In genomic region chr10:72356115-72356514, GRCh38 we compare ENCODE assay signal across 35 cellular contexts. TPM values are rescaled to one million over a fixed set of nuclear protein-coding genes. Genes with fewer than 3 reads are reported as not detected.
DNase-seq lines count a peak whose midpoint lies in the region; ATAC-seq, FAIRE-seq and TF ChIP-seq lines count a peak whose summit lies in the region.
"Had no signal": no experiment of that assay in that cellular context is flagged by ENCODE, and none has a peak within 500 bp of the region (broad histone marks: within the 10 kb centered on the region; RNA-seq: fewer than 3 reads in every experiment).

No MANE protein-coding gene starts in this region.

- H3K23ac ChIP-seq in trophoblast cell (ENCODE audit: low read length), result no peak overlapping the region

- H3K14ac ChIP-seq in trophoblast cell (ENCODE audit: low read length), result no peak overlapping the region

- H3K4me3 Mint-ChIP-seq in T-helper 17 cell, result peak overlapping the region; percentile 46

- H3K4me3 ChIP-seq in HepG2 (replicated peaks in 1 of 3; ENCODE audit: insufficient read depth in 1 of 3, low read depth in 2 of 3, low read length in 3 of 3) (no peak overlapping the region), right lobe of liver (no peak overlapping the region), trophoblast cell (ENCODE audit: low read depth, low read length) (no peak overlapping the region)

- H2BK120ac ChIP-seq in trophoblast cell (ENCODE audit: insufficient read depth, low read length, poor library complexity), result no peak overlapping the region

- peaks cover 7% of the 10 kb centered on the region for H3K79me1 ChIP-seq in trophoblast cell (ENCODE audit: low read length)

- no peak overlapping the region for H2BK5ac ChIP-seq in trophoblast cell (ENCODE audit: low read depth, low read length, poor library complexity)

- no peak overlapping the region for H3K27ac Mint-ChIP-seq in T-helper 17 cell

- peaks cover 9% of the 10 kb centered on the region for H3K36me3 Mint-ChIP-seq in T-helper 17 cell (ENCODE audit: low read depth)

- H2AFZ ChIP-seq in HepG2 (ENCODE audit: low read length) (no peak overlapping the region), trophoblast cell (ENCODE audit: insufficient read depth, low read length, poor library complexity) (no peak overlapping the region)

- no peak for TF ChIP-seq EP300 in HepG2 (IDR thresholded peaks at IDR 0.05; ENCODE audit: low read depth in 2 of 2, low read length in 2 of 2)
- TF ChIP-seq EP300 in HepG2 (CRISPR knock-in tag; IDR thresholded peaks at IDR 0.05; ENCODE audit: borderline replicate concordance), result no peak

- H3K9ac ChIP-seq in HepG2 (ENCODE audit: insufficient read depth, low read depth, low read length) (no peak overlapping the region), trophoblast cell (ENCODE audit: low read length) (no peak overlapping the region)

- H3K27ac ChIP-seq in HepG2 (ENCODE audit: extremely low read length, insufficient read depth, low read length) (no peak overlapping the region), right lobe of liver (no peak overlapping the region), trophoblast cell (ENCODE audit: low read depth, low read length) (no peak overlapping the region)

- H3K36me3 ChIP-seq in HepG2 (replicated peaks in 1 of 2; ENCODE audit: control insufficient read depth in 1 of 2, insufficient read depth in 2 of 2, low read length in 2 of 2), result peaks cover under 1 to 2% of the 10 kb centered on the region in 2 experiments; a peak in 3 of 5 replicates
- H3K36me3 ChIP-seq in right lobe of liver, result no peaks in the 10 kb centered on the region
- peaks cover 4 to 8% of the 10 kb centered on the region in 2 experiments for H3K36me3 ChIP-seq in trophoblast cell (ENCODE audit: control insufficient read depth in 1 of 2, insufficient read depth in 2 of 2, low read length in 2 of 2)
- H3K36me3 ChIP-seq: breast epithelium, gastrocnemius medialis, neutrophil had no signal

- DNase-seq in HepG2 (ENCODE audit: low spot score) (no peak), right lobe of liver (no peak), T-helper 17 cell (no peak), erythroblast (lab: John Stamatoyannopoulos, UW) (peak; percentile 8 to 10), posterior vena cava (ENCODE audit: low spot score) (peak; percentile 38), trophoblast cell (no peak)
- DNase-seq: ACHN; activated CD4-positive, alpha-beta T cell treated with anti-CD3 and anti-CD28 coated beads for 48 hours; activated CD8-positive, alpha-beta memory T cell treated with anti-CD3 and anti-CD28 coated beads, Interleukin-2, amount 10 ng/mL, durations not matched to agents 7 days and 5 days; activated naive CD4-positive, alpha-beta T cell; activated T-cell treated with anti-CD3 and anti-CD28 coated beads, Interleukin-2, amount 50 U/mL, for 72 hours; amniotic stem cell; Caco-2; DMS79; gastrocnemius medialis; IMR-90; mammary epithelial cell; NCI-H146; NCI-H345; NCI-H748 treated with DMSO at 0.1 percent for 48 hours; SHP77; stimulated activated CD4-positive, alpha-beta T cell treated with anti-CD3 and anti-CD28 coated beads, Interleukin-12 subunit alpha, Interleukin-12 subunit beta, amount 100 ng/mL, for 4 hours; stimulated activated CD4-positive, alpha-beta T cell treated with anti-CD3 and anti-CD28 coated beads, Interleukin-4, amount 100 ng/mL, for 24 hours; substantia nigra; upper lobe of left lung had no signal

- peaks cover 28% of the 10 kb centered on the region for H3K79me2 ChIP-seq in HepG2 (ENCODE audit: insufficient read depth, low read length)
- H3K79me2 ChIP-seq in trophoblast cell (ENCODE audit: control insufficient read depth, insufficient read depth, low read length, poor library complexity), result peaks cover 4% of the 10 kb centered on the region

- H3K18ac ChIP-seq in trophoblast cell (ENCODE audit: low read length), result no peak overlapping the region

- no peaks in the 10 kb centered on the region; a peak in 1 of 5 replicates for H3K27me3 ChIP-seq in HepG2 (ENCODE audit: control insufficient read depth in 1 of 2, insufficient read depth in 2 of 2, low read length in 2 of 2)
- no peaks in the 10 kb centered on the region for H3K27me3 ChIP-seq in right lobe of liver
- H3K27me3 ChIP-seq in trophoblast cell (ENCODE audit: insufficient read depth, low read length), result no peaks in the 10 kb centered on the region
- H3K27me3 ChIP-seq: breast epithelium, gastrocnemius medialis, hepatocyte, neutrophil, upper lobe of left lung had no signal

- no peak for ATAC-seq in HepG2
- ATAC-seq in right lobe of liver, result no peak
- no peak for ATAC-seq in T-helper 17 cell
- no peak for ATAC-seq in HG03520 (IDR thresholded peaks at IDR 0.05; ENCODE audit: unreplicated experiment)
- ATAC-seq in HG03469 (IDR thresholded peaks at IDR 0.05; ENCODE audit: unreplicated experiment), result no peak
- ATAC-seq: activated CD8-positive, alpha-beta memory T cell treated with anti-CD3 and anti-CD28 coated beads, Interleukin-2, amount 10 ng/mL, durations not matched to agents 7 days and 5 days; activated T-cell treated with anti-CD3 and anti-CD28 coated beads, Interleukin-2, amount 50 U/mL, for 72 hours; gastrocnemius medialis; HCT116; Panc1; sciatic nerve had no signal

- TF ChIP-seq POLR2A in HepG2 (IDR thresholded peaks at IDR 0.05; ENCODE audit: insufficient read depth in 1 of 2, low read depth in 2 of 2, low read length in 2 of 2) (no peak), right lobe of liver (IDR thresholded peaks at IDR 0.05) (no peak), erythroblast (IDR thresholded peaks at IDR 0.05; ENCODE audit: low read length) (no peak)

- no peaks in the 10 kb centered on the region for H3K9me3 ChIP-seq in HepG2 (ENCODE audit: low read length)
- no peaks in the 10 kb centered on the region for H3K9me3 ChIP-seq in right lobe of liver
- no peaks in the 10 kb centered on the region for H3K9me3 ChIP-seq in T-helper 17 cell (ENCODE audit: control insufficient read depth, low read length, poor library complexity, severe bottlenecking)
- H3K9me3 ChIP-seq in trophoblast cell (ENCODE audit: insufficient read depth, low read depth, low read length), result no peaks in the 10 kb centered on the region
- H3K9me3 ChIP-seq: breast epithelium, Caco-2, gastrocnemius medialis, neutrophil, upper lobe of left lung had no signal

- H3K4me2 ChIP-seq in HepG2 (ENCODE audit: low read depth, low read length), result no peak overlapping the region
- no peak overlapping the region for H3K4me2 ChIP-seq in trophoblast cell (ENCODE audit: low read length)

- H4K20me1 ChIP-seq in HepG2 (ENCODE audit: insufficient read depth, low read length), result no peaks in the 10 kb centered on the region

- H4K91ac ChIP-seq in trophoblast cell (ENCODE audit: low read depth, low read length), result no peak overlapping the region

- in situ Hi-C loops in HepG2 (cut with HindIII; ENCODE audit: extremely low pct_ligation_motif_present, low pct_unique_long_range_greater_than_20kb), result no loop called here

- no peak overlapping the region for H4K8ac ChIP-seq in trophoblast cell (ENCODE audit: low read depth, low read length)

- peaks cover 34% of the 10 kb centered on the region for H3K4me1 Mint-ChIP-seq in T-helper 17 cell

- TF ChIP-seq CTCF in HepG2 (CRISPR knock-in tag; IDR thresholded peaks at IDR 0.05), result no peak
- TF ChIP-seq CTCF in right lobe of liver (IDR thresholded peaks at IDR 0.05), result no peak

- WGBS in HepG2 (ENCODE audit: low lambda C conversion rate), result 96% methylated on average over 6 of the region's 6 CpGs
- WGBS in right lobe of liver (ENCODE audit: insufficient coverage, low coverage, low lambda C conversion rate, missing lambda C conversion rate), result 90% methylated on average over 6 of the region's 6 CpGs
- 100% methylated on average over 2 of the region's 6 CpGs for WGBS in trophoblast cell (ENCODE audit: extremely low coverage, insufficient coverage, insufficient read length)

- H2AK5ac ChIP-seq in trophoblast cell (ENCODE audit: low read length), result no peak overlapping the region

- no peak overlapping the region for H2BK12ac ChIP-seq in trophoblast cell (ENCODE audit: low read length)

- no peak overlapping the region for H4K12ac ChIP-seq in trophoblast cell (ENCODE audit: low read depth, low read length)

- CTCF ChIA-PET in HepG2 (lab: Yijun Ruan, JAX; ENCODE audit: low intra/inter-chr PET ratio, low total read pairs), result no interaction called here

- FAIRE-seq in HepG2 (lab: Jason Lieb, UNC), result no peak
- FAIRE-seq: G401.6 had no signal

- intact Hi-C loops in HepG2 (cut with micrococcal nuclease; ENCODE audit: unreplicated experiment) (no loop called here), right lobe of liver (cut with DNase I) (no loop called here), posterior vena cava (cut with DNase I) (loop anchor here in 1 of 2 donors (10.0 kb wide), 1 partner anchor 1129 kb away; no protein-coding TSS in a partner anchor)

- H3K4ac ChIP-seq in trophoblast cell (ENCODE audit: low read depth, low read length), result no peak overlapping the region

- POLR2A ChIA-PET in HepG2 (lab: Yijun Ruan, JAX), result no interaction called here

- BruUV-seq in HepG2 (replicated peaks; lab: Mats Ljungman, UMichigan), result no TSS peak

- H3K4me1 ChIP-seq in HepG2 (ENCODE audit: insufficient read depth, low read length) (peaks cover 24% of the 10 kb centered on the region), right lobe of liver (peaks cover 0 to 19% (median 6%) of the 10 kb centered on the region in 4 donors), trophoblast cell (ENCODE audit: control insufficient read depth in 1 of 2, insufficient read depth in 2 of 2, low read length in 2 of 2) (peaks cover 0 to 6% of the 10 kb centered on the region in 2 experiments)

- TF ChIP-seq RAD21 in HepG2 (CRISPR knock-in tag; IDR thresholded peaks at IDR 0.05), result no peak

- no peaks in the 10 kb centered on the region for H3K27me3 Mint-ChIP-seq in T-helper 17 cell
- H3K27me3 Mint-ChIP-seq: progenitor cell of endocrine pancreas had no signal

RNA-seq across cellular contexts. Expression of gene DNAJB12, which starts 1.4 kb away (rescaled TPM):
- total RNA-seq in HepG2 (2016; rRNA removed; fragmentation: Illumina TruSeq; extraction: Trizol), result 11.4 and 18.2 TPM in 2 replicates
- total RNA-seq in HepG2 (2016; cell fraction: cytosol; rRNA removed; fragmentation: Illumina TruSeq; extraction: Trizol; ENCODE audit: low read depth), result 3.9 and 5.0 TPM in 2 replicates
- total RNA-seq in HepG2 (2016; cell fraction: insoluble cytoplasmic fraction; rRNA removed; fragmentation: Illumina TruSeq; extraction: Trizol), result 9.2 and 19.9 TPM in 2 replicates
- 6.8 and 7.7 TPM in 2 replicates for total RNA-seq in HepG2 (2016; cell fraction: membrane; rRNA removed; fragmentation: Illumina TruSeq; extraction: Trizol)
- total RNA-seq in HepG2 (2016; cell fraction: nucleus; rRNA removed; fragmentation: Illumina TruSeq; extraction: Trizol), result 18.8 and 22.8 TPM in 2 replicates
- polyA plus RNA-seq in HepG2 (2011; rRNA removed), result 10.8 and 13.6 TPM in 2 replicates
- 8.7 and 9.8 TPM in 2 replicates for polyA plus RNA-seq in HepG2 (2011; cell fraction: cytosol; rRNA removed)
- polyA plus RNA-seq in HepG2 (2011; cell fraction: nucleus; rRNA removed), result 21.4 and 23.3 TPM in 2 replicates
- 11.6 and 13.7 TPM in 2 replicates for polyA plus RNA-seq in HepG2 (2012)
- 3.5 TPM in 2 replicates for polyA plus RNA-seq in HepG2 (2016; cell fraction: cytosol; fragmentation: Illumina TruSeq; extraction: Trizol; ENCODE audit: low read depth)
- 9.6 and 12.1 TPM in 2 replicates for polyA plus RNA-seq in HepG2 (2016; cell fraction: insoluble cytoplasmic fraction; fragmentation: Illumina TruSeq; extraction: Trizol; ENCODE audit: low read depth)
- 5.2 and 5.7 TPM in 2 replicates for polyA plus RNA-seq in HepG2 (2016; cell fraction: membrane; fragmentation: Illumina TruSeq; extraction: Trizol; ENCODE audit: low read depth)
- polyA plus RNA-seq in HepG2 (2016; cell fraction: nucleus; fragmentation: Illumina TruSeq; extraction: Trizol; ENCODE audit: insufficient read depth, low read depth), result 30.8 and 32.2 TPM in 2 replicates
- polyA minus RNA-seq in HepG2 (2011; rRNA and poly(A)+ RNA removed; ENCODE audit: low replicate concordance), result 15.9 and 24.1 TPM in 2 replicates
- polyA minus RNA-seq in HepG2 (2011; cell fraction: cytosol; rRNA and poly(A)+ RNA removed), result 8.8 and 8.9 TPM in 2 replicates
- polyA minus RNA-seq in HepG2 (2011; cell fraction: nucleus; rRNA and poly(A)+ RNA removed), result 18.4 and 18.9 TPM in 2 replicates
- 10 to 100 TPM; 16.6 to 22.1 (median 19.2) TPM for total RNA-seq in right lobe of liver
- 10 to 100 TPM; 32.7 to 42.9 TPM for total RNA-seq in T-helper 17 cell
- total RNA-seq in posterior vena cava, result 10 to 100 TPM; 25.3 to 26.4 TPM
- polyA plus RNA-seq in trophoblast cell (2013), result 17.3 and 17.4 TPM in 2 replicates

Comparison
In these comparisons a context has a peak if more than half of its experiments do, and no peak if none do; other contexts are left out.
1. DNase-seq: peak in erythroblast (2 of 2) and posterior vena cava (single experiment); none in HepG2 (single experiment), right lobe of liver (0 of 3), T-helper 17 cell (0 of 3) and trophoblast cell (0 of 2).